24 cellular contexts compared by ENCODE assay signal in genomic region chr13:34035178-34035577, GRCh38.
"Had no signal": no experiment of that assay in that cellular context is flagged by ENCODE, and none has a peak within 500 bp of the region (broad histone marks: within the 10 kb centered on the region; RNA-seq: fewer than 3 reads in every experiment).

No MANE protein-coding gene starts in this region.

- H3K27ac ChIP-seq: gastrocnemius medialis, left lung, prostate gland, right atrium auricular region, testis, tibial nerve, upper lobe of left lung had no signal

- H3K4me3 ChIP-seq: gastrocnemius medialis, left lung, prostate gland, right atrium auricular region, testis, tibial nerve, upper lobe of left lung had no signal

- H3K9me3 ChIP-seq: gastrocnemius medialis, prostate gland, right atrium auricular region, testis, upper lobe of left lung had no signal

- ATAC-seq: effector memory CD8-positive, alpha-beta T cell; gastrocnemius medialis; left cardiac atrium; left lung; naive thymus-derived CD4-positive, alpha-beta T cell; sciatic nerve; stimulated activated memory B cell treated with anti-CD40 and anti-IgM and Interleukin-4, amounts not matched to agents 10 μg/mL and 1 μg/mL and 100 μg/mL, for 72 hours; stimulated activated naive CD8-positive, alpha-beta T cell treated with anti-CD3 and anti-CD28 coated beads, Interleukin-15, Interleukin-2, amounts not matched to agents 100 U/mL and 50 U/mL, for 24 hours had no signal

- H3K36me3 ChIP-seq: gastrocnemius medialis, left lung, prostate gland, right atrium auricular region, tibial nerve, upper lobe of left lung had no signal

- H3K27ac Mint-ChIP-seq: effector memory CD8-positive, alpha-beta T cell; naive thymus-derived CD4-positive, alpha-beta T cell; nephron progenitor cell; stimulated activated memory B cell treated with anti-CD40 and anti-IgM and Interleukin-4, amounts not matched to agents 10 μg/mL and 1 μg/mL and 100 μg/mL, for 72 hours had no signal

- H3K4me1 ChIP-seq: gastrocnemius medialis, left lung, prostate gland, right atrium auricular region, testis, tibial nerve, upper lobe of left lung had no signal

- H3K27me3 Mint-ChIP-seq: stimulated activated memory B cell treated with anti-CD40 and anti-IgM and Interleukin-4, amounts not matched to agents 10 μg/mL and 1 μg/mL and 100 μg/mL, for 72 hours had no signal

- H3K4me3 Mint-ChIP-seq: effector memory CD8-positive, alpha-beta T cell; naive thymus-derived CD4-positive, alpha-beta T cell; nephron progenitor cell; stimulated activated memory B cell treated with anti-CD40 and anti-IgM and Interleukin-4, amounts not matched to agents 10 μg/mL and 1 μg/mL and 100 μg/mL, for 72 hours had no signal

- FAIRE-seq: endometrium, urothelium cell line had no signal

- H3K4me1 Mint-ChIP-seq: naive thymus-derived CD4-positive, alpha-beta T cell; nephron progenitor cell had no signal

- DNase-seq: cortex of kidney; effector memory CD8-positive, alpha-beta T cell; gastrocnemius medialis; head of caudate nucleus; left cardiac atrium; left lung; mesendoderm; midbrain; naive thymus-derived CD4-positive, alpha-beta T cell; nephron progenitor cell; nucleus accumbens; stimulated activated CD4-positive, alpha-beta T cell treated with anti-CD3 and anti-CD28 coated beads, Interleukin-2, amount 100 ng/mL, for 24 hours; stimulated activated CD4-positive, alpha-beta T cell treated with anti-CD3 and anti-CD28 coated beads, Interleukin-4, amount 100 ng/mL, for 4 hours; stimulated activated naive CD8-positive, alpha-beta T cell treated with anti-CD3 and anti-CD28 coated beads, Interleukin-15, Interleukin-2, amounts not matched to agents 100 U/mL and 50 U/mL, for 24 hours; substantia nigra; testis; upper lobe of left lung had no signal

- H3K36me3 Mint-ChIP-seq: naive thymus-derived CD4-positive, alpha-beta T cell; stimulated activated memory B cell treated with anti-CD40 and anti-IgM and Interleukin-4, amounts not matched to agents 10 μg/mL and 1 μg/mL and 100 μg/mL, for 72 hours had no signal

- H3K27me3 ChIP-seq: gastrocnemius medialis, left lung, right atrium auricular region, testis, tibial nerve, upper lobe of left lung had no signal
